In the genomic region with DNA sequence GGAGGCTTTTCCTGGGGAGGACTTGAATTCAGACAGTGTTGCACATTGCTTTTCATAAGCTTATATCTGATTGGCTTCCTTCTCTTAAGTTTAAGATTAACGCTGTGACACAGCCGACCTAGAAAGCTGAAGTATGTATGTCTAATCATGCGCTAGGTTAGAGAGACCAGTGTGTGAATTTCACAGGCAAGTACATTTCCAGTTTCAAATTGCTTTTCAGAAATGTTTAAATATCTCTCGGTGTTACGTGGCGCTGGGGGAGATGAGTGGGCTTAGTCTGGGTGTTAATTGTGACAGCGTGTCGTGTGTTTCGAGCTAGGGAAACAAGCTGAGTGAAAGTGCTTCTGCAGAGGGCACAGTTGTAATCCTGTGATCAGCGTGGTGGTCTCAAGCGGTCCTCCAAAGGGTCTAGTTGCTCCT, we compare ENCODE assay signal across 11 cellular contexts.
DNase-seq lines count a peak whose midpoint lies in the region; ATAC-seq, FAIRE-seq and TF ChIP-seq lines count a peak whose summit lies in the region.
"Had no signal": no experiment of that assay in that cellular context is flagged by ENCODE, and none has a peak within 500 bp of the region (broad histone marks: within the 10 kb centered on the region; RNA-seq: fewer than 3 reads in every experiment).

No MANE protein-coding gene starts in this region.

- H2AFZ ChIP-seq in GM23248, result no peak overlapping the region
- peak overlapping the region; percentile 22 for H2AFZ ChIP-seq in astrocyte (ENCODE audit: low read depth, low read length)

- in situ Hi-C loops in GM23248 (cut with MboI), result no loop called here

- H3K9me3 ChIP-seq in GM23248 (ENCODE audit: low read depth) (no peaks in the 10 kb centered on the region), astrocyte (ENCODE audit: insufficient read depth, low read depth, low read length) (no peaks in the 10 kb centered on the region)

- H3F3A ChIP-seq in GM23248 (ENCODE audit: insufficient read depth), result peaks cover 63% of the 10 kb centered on the region

- H3K27me3 Mint-ChIP-seq in astrocyte (ENCODE audit: low read depth, unreplicated experiment), result no peaks in the 10 kb centered on the region

- no peaks in the 10 kb centered on the region for H3K9me2 ChIP-seq in GM23248 (ENCODE audit: insufficient read depth)

- TF ChIP-seq CTCF in astrocyte (IDR thresholded peaks at IDR 0.05; ENCODE audit: insufficient read depth, low read depth, low read length) (no peak), kidney epithelial cell (IDR thresholded peaks at IDR 0.05; ENCODE audit: insufficient read depth, low read length, poor library complexity, severe bottlenecking) (no peak)

- H3K27ac Mint-ChIP-seq in astrocyte (ENCODE audit: unreplicated experiment), result peak overlapping the region; percentile 96
- H3K27ac Mint-ChIP-seq in stimulated activated effector memory CD8-positive, alpha-beta T cell treated with anti-CD3 and anti-CD28 coated beads, Interleukin-12 subunit alpha, Interleukin-12 subunit beta, amount 100 ng/mL, for 72 hours, result no peak overlapping the region

- H3K4me3 ChIP-seq in GM23248, result peak overlapping the region; percentile 96
- H3K4me3 ChIP-seq in astrocyte (ENCODE audit: insufficient read depth, low read depth, low read length), result peak overlapping the region; percentile 79
- peak overlapping the region; percentile 19 for H3K4me3 ChIP-seq in kidney epithelial cell (ENCODE audit: low read depth, low read length)

- H3K79me2 ChIP-seq in GM23248 (ENCODE audit: insufficient read depth) (peaks cover 94% of the 10 kb centered on the region), astrocyte (ENCODE audit: insufficient read depth, low read length) (peaks cover 11% of the 10 kb centered on the region)

- no peaks in the 10 kb centered on the region for H4K20me1 ChIP-seq in GM23248 (ENCODE audit: insufficient read depth)
- no peaks in the 10 kb centered on the region for H4K20me1 ChIP-seq in astrocyte (ENCODE audit: insufficient read depth, low read length)

- H3K36me3 Mint-ChIP-seq in astrocyte (ENCODE audit: low read depth, unreplicated experiment), result no peaks in the 10 kb centered on the region
- no peaks in the 10 kb centered on the region for H3K36me3 Mint-ChIP-seq in stimulated activated effector memory CD8-positive, alpha-beta T cell treated with anti-CD3 and anti-CD28 coated beads, Interleukin-12 subunit alpha, Interleukin-12 subunit beta, amount 100 ng/mL, for 72 hours

- H3K9me3 Mint-ChIP-seq in astrocyte (ENCODE audit: unreplicated experiment), result no peaks in the 10 kb centered on the region
- H3K9me3 Mint-ChIP-seq in stimulated activated effector memory CD8-positive, alpha-beta T cell treated with anti-CD3 and anti-CD28 coated beads, Interleukin-12 subunit alpha, Interleukin-12 subunit beta, amount 100 ng/mL, for 72 hours, result no peaks in the 10 kb centered on the region

- H3K36me3 ChIP-seq in GM23248 (ENCODE audit: low read depth) (peaks cover 7% of the 10 kb centered on the region; the same call in 1 of the 2 replicates), astrocyte (ENCODE audit: insufficient read depth, low read length) (no peaks in the 10 kb centered on the region), kidney epithelial cell (ENCODE audit: control insufficient read depth, insufficient read depth, low read length) (no peaks in the 10 kb centered on the region)

- DNase-seq in GM23248 (peak; percentile 77), astrocyte (ENCODE audit: low read depth) (peak; percentile 64), kidney epithelial cell (ENCODE audit: low read depth) (no peak), SW480 (ENCODE audit: low spot score) (no peak), HTR-8/SVneo (ENCODE audit: insufficient read length, low spot score) (no peak)
- no peak for DNase-seq in stimulated activated effector memory CD8-positive, alpha-beta T cell treated with anti-CD3 and anti-CD28 coated beads, Interleukin-12 subunit alpha, Interleukin-12 subunit beta, amount 100 ng/mL, for 72 hours (ENCODE audit: low spot score in 2 of 2)
- no peak for DNase-seq in activated CD4-positive, CD25-positive, alpha-beta regulatory T cell (lab: John Stamatoyannopoulos, UW)
- DNase-seq: NCI-H2029 had no signal

- H3K9ac ChIP-seq in GM23248, result peak overlapping the region; percentile 100
- peak overlapping the region; percentile 90 for H3K9ac ChIP-seq in astrocyte (ENCODE audit: low read length)

- peaks cover 30% of the 10 kb centered on the region for H3K4me1 Mint-ChIP-seq in astrocyte (ENCODE audit: low read depth, unreplicated experiment)
- H3K4me1 Mint-ChIP-seq in stimulated activated effector memory CD8-positive, alpha-beta T cell treated with anti-CD3 and anti-CD28 coated beads, Interleukin-12 subunit alpha, Interleukin-12 subunit beta, amount 100 ng/mL, for 72 hours, result peaks cover 6% of the 10 kb centered on the region

- FAIRE-seq in astrocyte (lab: Jason Lieb, UNC), result peak; percentile 9
- no peak for FAIRE-seq in HTR-8/SVneo (lab: Jason Lieb, UNC)
- FAIRE-seq: bronchial epithelial cell, TTC549 had no signal

- peak overlapping the region; percentile 96 for H3K4me2 ChIP-seq in GM23248 (ENCODE audit: unreplicated experiment)
- H3K4me2 ChIP-seq in astrocyte (ENCODE audit: low read length), result peak overlapping the region; percentile 89

- 1 to 4% methylated on average over 11 of the region's 11 CpGs for WGBS in GM23248 (ENCODE audit: low coverage in 1 of 2, low lambda C conversion rate in 2 of 2, missing lambda C conversion rate in 2 of 2), 2 experiments

- H3K4me1 ChIP-seq in GM23248 (ENCODE audit: insufficient read depth), result peaks cover 51% of the 10 kb centered on the region
- H3K4me1 ChIP-seq in astrocyte (ENCODE audit: insufficient read depth, low read length), result peaks cover 22% of the 10 kb centered on the region

- ATAC-seq in stimulated activated effector memory CD8-positive, alpha-beta T cell treated with anti-CD3 and anti-CD28 coated beads, Interleukin-12 subunit alpha, Interleukin-12 subunit beta, amount 100 ng/mL, for 72 hours, result peak; percentile 67
- no peak for ATAC-seq in HG02588 (IDR thresholded peaks at IDR 0.05; ENCODE audit: unreplicated experiment)

- peak overlapping the region; percentile 84 for H3K4me3 Mint-ChIP-seq in astrocyte (ENCODE audit: unreplicated experiment)
- H3K4me3 Mint-ChIP-seq in stimulated activated effector memory CD8-positive, alpha-beta T cell treated with anti-CD3 and anti-CD28 coated beads, Interleukin-12 subunit alpha, Interleukin-12 subunit beta, amount 100 ng/mL, for 72 hours, result no peak overlapping the region

- H3K27ac ChIP-seq in GM23248, result peak overlapping the region; percentile 100
- H3K27ac ChIP-seq in astrocyte (ENCODE audit: low read depth, low read length), result peak overlapping the region; percentile 84

- H3K27me3 ChIP-seq in GM23248 (replicated peaks; ENCODE audit: insufficient read depth) (no peaks in the 10 kb centered on the region), astrocyte (ENCODE audit: insufficient read depth, low read length) (no peaks in the 10 kb centered on the region), kidney epithelial cell (ENCODE audit: control insufficient read depth, insufficient read depth, low read length) (no peaks in the 10 kb centered on the region)

Comparison
In these comparisons a context has a peak if more than half of its experiments do, and no peak if none do; other contexts are left out.
1. DNase-seq: peak in GM23248 (single experiment) and astrocyte (single experiment); none in kidney epithelial cell (single experiment), stimulated activated effector memory CD8-positive, alpha-beta T cell treated with anti-CD3 and anti-CD28 coated beads, Interleukin-12 subunit alpha, Interleukin-12 subunit beta, amount 100 ng/mL, for 72 hours (0 of 2), activated CD4-positive, CD25-positive, alpha-beta regulatory T cell (0 of 4), SW480 (single experiment) and HTR-8/SVneo (single experiment).
2. H3K4me3 ChIP-seq: peak in every context shown above with its lines; median percentile 96 in GM23248; 79 in astrocyte; 19 in kidney epithelial cell.